Comparison of ENCODE assay signal across 16 cellular contexts in the genomic region with DNA sequence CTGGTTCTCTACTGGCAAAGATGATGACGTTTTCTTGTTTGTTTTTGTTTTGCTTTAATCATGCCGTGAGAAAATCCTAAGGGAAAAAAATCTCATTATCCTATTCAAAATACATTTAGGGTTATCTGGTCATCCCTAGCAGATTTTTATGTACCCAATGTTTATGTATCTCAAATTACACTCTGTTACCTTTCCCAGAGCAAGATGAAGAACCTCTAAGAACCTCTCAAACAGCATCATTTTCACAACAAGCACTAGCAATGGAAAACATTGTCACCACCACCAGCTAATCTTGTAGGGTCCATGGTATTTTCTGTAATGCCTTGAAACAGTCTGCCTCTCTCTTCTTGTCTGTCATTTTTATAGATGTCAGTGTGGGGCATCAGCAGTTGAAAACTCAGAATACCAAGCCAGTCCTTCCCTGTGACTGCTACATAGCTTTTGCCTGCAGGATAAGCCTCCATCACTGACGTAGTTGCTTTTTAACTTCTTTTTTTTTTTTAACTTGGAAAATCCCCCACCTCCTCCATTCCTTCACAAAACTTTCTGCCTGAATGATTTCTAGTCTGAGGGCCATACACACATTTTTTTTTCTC. TPM values are rescaled to one million over a fixed set of nuclear protein-coding genes. Genes with fewer than 3 reads are reported as not detected.
DNase-seq lines count a peak whose midpoint lies in the region; ATAC-seq, FAIRE-seq and TF ChIP-seq lines count a peak whose summit lies in the region.
"Had no signal": no experiment of that assay in that cellular context is flagged by ENCODE, and none has a peak within 500 bp of the region (broad histone marks: within the 10 kb centered on the region; RNA-seq: fewer than 3 reads in every experiment).

No MANE protein-coding gene starts in this region.

- TF ChIP-seq POLR2A in H54 (IDR thresholded peaks at IDR 0.05; ENCODE audit: low read depth, low read length), result no peak

- DNase-seq in GM13976 (ENCODE audit: low spot score), result peak; percentile 5
- DNase-seq in NCI-H2171 treated with DMSO at 0.1 percent for 48 hours (lab: John Stamatoyannopoulos, UW), result peak; percentile 72
- no peak for DNase-seq in SK-N-DZ (ENCODE audit: low spot score)
- no peak for DNase-seq in COR-L47 (lab: John Stamatoyannopoulos, UW)
- no peak for DNase-seq in H54 (ENCODE audit: insufficient read length, low spot score)
- DNase-seq: Calu3, NCI-H187 had no signal

- H3K4me2 ChIP-seq in parathyroid adenoma (ENCODE audit: low read length), result no peak overlapping the region

- H3K9me3 ChIP-seq in endocrine pancreas (ENCODE audit: control insufficient read depth, low read length) (no peaks in the 10 kb centered on the region), parathyroid adenoma (ENCODE audit: control insufficient read depth, low read length) (no peaks in the 10 kb centered on the region)
- H3K9me3 ChIP-seq: breast epithelium, neutrophil had no signal

- H3K4me1 ChIP-seq in endocrine pancreas (ENCODE audit: control insufficient read depth, insufficient read depth, low read length), result peaks cover 13% of the 10 kb centered on the region
- H3K4me1 ChIP-seq in parathyroid adenoma, result peaks cover 43% of the 10 kb centered on the region
- H3K4me1 ChIP-seq: breast epithelium had no signal

- H3K4me3 ChIP-seq in endocrine pancreas (ENCODE audit: control insufficient read depth, insufficient read depth, low read length), result peak overlapping the region; percentile 85
- no peak overlapping the region for H3K4me3 ChIP-seq in parathyroid adenoma (ENCODE audit: low read depth, low read length)

- no peak for FAIRE-seq in H54 (lab: Jason Lieb, UNC)
- FAIRE-seq: keratinocyte had no signal

- H3K9ac ChIP-seq in endocrine pancreas (ENCODE audit: control insufficient read depth, insufficient read depth, low read length) (no peak overlapping the region), parathyroid adenoma (peak overlapping the region; percentile 51)

- TF ChIP-seq CTCF in GM13976 (IDR thresholded peaks at IDR 0.05; ENCODE audit: borderline replicate concordance, control extremely low read depth, extremely low read depth, insufficient read depth, missing control alignments), result no peak
- no peak for TF ChIP-seq CTCF in parathyroid adenoma (IDR thresholded peaks at IDR 0.05)

- no peak for ATAC-seq in GM18520 (IDR thresholded peaks at IDR 0.05; ENCODE audit: unreplicated experiment)
- ATAC-seq: esophagus mucosa; Panc1; stimulated activated effector memory CD8-positive, alpha-beta T cell treated with anti-CD3 and anti-CD28 coated beads, Interleukin-12 subunit alpha, Interleukin-12 subunit beta, amount 100 ng/mL, for 72 hours had no signal

- peaks cover 9% of the 10 kb centered on the region for H3K79me2 ChIP-seq in parathyroid adenoma

- no peaks in the 10 kb centered on the region for H3K36me3 ChIP-seq in endocrine pancreas (ENCODE audit: control insufficient read depth, insufficient read depth, low read length)
- H3K36me3 ChIP-seq in parathyroid adenoma (ENCODE audit: control insufficient read depth, insufficient read depth, low read length), result no peaks in the 10 kb centered on the region
- H3K36me3 ChIP-seq: breast epithelium, neutrophil had no signal

- in situ Hi-C loops in GM13976 (cut with MboI; ENCODE audit: low sequenced_read_pairs, unreplicated experiment), result no loop called here

- H2AFZ ChIP-seq in parathyroid adenoma, result peak overlapping the region; percentile 89

- no peaks in the 10 kb centered on the region for H3K27me3 ChIP-seq in endocrine pancreas (ENCODE audit: control insufficient read depth, insufficient read depth, low read length)
- no peaks in the 10 kb centered on the region for H3K27me3 ChIP-seq in parathyroid adenoma (ENCODE audit: control insufficient read depth, insufficient read depth, low read length)

- peak overlapping the region; percentile 100 for H3K27ac ChIP-seq in parathyroid adenoma
- H3K27ac ChIP-seq: neutrophil had no signal

RNA-seq across cellular contexts. Expression of a gene that starts 2.4 kb away (rescaled TPM):
- 40.0 and 41.1 TPM in 2 replicates for polyA plus RNA-seq in SK-N-DZ (2014; cell fraction: cytosol; rRNA removed)
- polyA plus RNA-seq in SK-N-DZ (2014; cell fraction: nucleus; rRNA removed), result 51.1 and 70.7 TPM in 2 replicates
- polyA plus RNA-seq: keratinocyte had no signal

Comparison
In these comparisons a context has a peak if more than half of its experiments do, and no peak if none do; other contexts are left out.
1. DNase-seq: peak in GM13976 (single experiment) and NCI-H2171 treated with DMSO at 0.1 percent for 48 hours (single experiment); none in SK-N-DZ (single experiment), COR-L47 (single experiment) and H54 (single experiment).